33 cellular contexts compared by ENCODE assay signal in genomic region chr2:110896226-110896625, GRCh38.
"Had no signal": no experiment of that assay in that cellular context is flagged by ENCODE, and none has a peak within 500 bp of the region (broad histone marks: within the 10 kb centered on the region; RNA-seq: fewer than 3 reads in every experiment).

No MANE protein-coding gene starts in this region.

- H3K9me3 ChIP-seq: adrenal gland, ascending aorta, body of pancreas had no signal

- H3K36me3 ChIP-seq: adrenal gland, ascending aorta, brain microvascular endothelial cell, breast epithelium, cardiac muscle cell had no signal

- H3K27ac ChIP-seq: adrenal gland, ascending aorta, body of pancreas, brain microvascular endothelial cell, breast epithelium, cardiac muscle cell had no signal

- ATAC-seq: activated naive CD4-positive, alpha-beta T cell treated with anti-CD3 and anti-CD28 coated beads, Interleukin-2, amount 50 U/mL, for 72 hours; activated naive CD8-positive, alpha-beta T cell treated with anti-CD3 and anti-CD28 coated beads, Interleukin-2, amount 50 U/mL, for 24 hours; activated T-cell treated with anti-CD3 and anti-CD28 coated beads, Interleukin-2, amount 50 U/mL, for 4 hours; activated T-cell treated with anti-CD3 and anti-CD28 coated beads, Interleukin-2, amount 50 U/mL, for 72 hours; activated T-helper 17 cell treated with anti-CD3 and anti-CD28 coated beads, Interleukin-2, amount 50 U/mL, for 72 hours; body of pancreas had no signal

- DNase-seq: activated effector memory CD4-positive, alpha-beta T cell treated with anti-CD3 and anti-CD28 coated beads, Interleukin-2, amount 50 U/mL, for 16 hours; activated effector memory CD4-positive, alpha-beta T cell treated with Interleukin-2 at 50 U/mL for 16 hours; activated gamma-delta T cell; activated gamma-delta T cell treated with Interleukin-2 at 50 U/mL for 16 hours; activated naive CD4-positive, alpha-beta T cell; activated naive CD4-positive, alpha-beta T cell treated with anti-CD3 and anti-CD28 coated beads for 36 hours; activated naive CD4-positive, alpha-beta T cell treated with anti-CD3 and anti-CD28 coated beads, Interleukin-2, amount 10 ng/mL, durations not matched to agents 7 days and 5 days; activated naive CD4-positive, alpha-beta T cell treated with anti-CD3 and anti-CD28 coated beads, Interleukin-2, amount 50 U/mL, for 16 hours; activated naive CD4-positive, alpha-beta T cell treated with Interleukin-2 at 50 U/mL for 16 hours; activated naive CD8-positive, alpha-beta T cell treated with anti-CD3 and anti-CD28 coated beads for 36 hours; activated naive CD8-positive, alpha-beta T cell treated with anti-CD3 and anti-CD28 coated beads, Interleukin-2, amount 10 ng/mL, durations not matched to agents 7 days and 5 days; activated naive CD8-positive, alpha-beta T cell treated with anti-CD3 and anti-CD28 coated beads, Interleukin-2, amount 50 U/mL, for 24 hours; activated T-cell treated with anti-CD3 and anti-CD28 coated beads, Interleukin-2, amount 50 U/mL, for 4 hours; activated T-cell treated with anti-CD3 and anti-CD28 coated beads, Interleukin-2, amount 50 U/mL, for 48 hours; activated T-cell treated with anti-CD3 and anti-CD28 coated beads, Interleukin-2, amount 50 U/mL, for 72 hours; adrenal gland; amniotic stem cell; amygdala; anterior cingulate cortex; aorta; body of pancreas; brain microvascular endothelial cell; caudate nucleus; central memory CD4-positive, alpha-beta T cell; cerebellar nuclear complex had no signal

- H3K4me1 ChIP-seq: adrenal gland, ascending aorta, body of pancreas, breast epithelium had no signal

- H3K4me3 ChIP-seq: adrenal gland, ascending aorta, body of pancreas, breast epithelium, cardiac muscle cell had no signal

- H3K27me3 ChIP-seq: adrenal gland, ascending aorta, body of pancreas, breast epithelium, cardiac muscle cell had no signal

- FAIRE-seq: astrocyte, bronchial epithelial cell, colon had no signal
